Comparison of ENCODE assay signal across 23 cellular contexts in genomic region chr4:3666263-3666662, GRCh38.
"Had no signal": no experiment of that assay in that cellular context is flagged by ENCODE, and none has a peak within 500 bp of the region (broad histone marks: within the 10 kb centered on the region; RNA-seq: fewer than 3 reads in every experiment).

No MANE protein-coding gene starts in this region.

- H3K4me1 ChIP-seq: ascending aorta, left ventricle myocardium inferior, tibial artery had no signal

- H3K27me3 ChIP-seq: ascending aorta, tibial artery had no signal

- H3K36me3 ChIP-seq: ascending aorta, left ventricle myocardium inferior, neutrophil, tibial artery, WERI-Rb-1 had no signal

- H3K9me3 ChIP-seq: neutrophil had no signal

- H3K27me3 Mint-ChIP-seq: activated CD4-positive, alpha-beta T cell treated with anti-CD3 and anti-CD28 coated beads for 36 hours; activated CD8-positive, alpha-beta memory T cell treated with anti-CD3 and anti-CD28 coated beads, Interleukin-2, amount 10 ng/mL, durations not matched to agents 7 days and 5 days had no signal

- ATAC-seq: activated CD4-positive, alpha-beta T cell treated with anti-CD3 and anti-CD28 coated beads for 36 hours; activated CD8-positive, alpha-beta memory T cell treated with anti-CD3 and anti-CD28 coated beads, Interleukin-2, amount 10 ng/mL, durations not matched to agents 7 days and 5 days; activated naive CD8-positive, alpha-beta T cell treated with anti-CD3 and anti-CD28 coated beads, Interleukin-2, amount 50 U/mL, for 24 hours; natural killer cell had no signal

- H3K4me1 Mint-ChIP-seq: activated CD4-positive, alpha-beta T cell treated with anti-CD3 and anti-CD28 coated beads for 36 hours; activated CD8-positive, alpha-beta memory T cell treated with anti-CD3 and anti-CD28 coated beads, Interleukin-2, amount 10 ng/mL, durations not matched to agents 7 days and 5 days; activated naive CD8-positive, alpha-beta T cell treated with anti-CD3 and anti-CD28 coated beads, Interleukin-2, amount 50 U/mL, for 24 hours; natural killer cell had no signal

- H3K9me3 Mint-ChIP-seq: natural killer cell had no signal

- H3K4me3 ChIP-seq: ascending aorta, left ventricle myocardium inferior, tibial artery had no signal

- H3K27ac Mint-ChIP-seq: activated CD4-positive, alpha-beta memory T cell treated with anti-CD3 and anti-CD28 coated beads for 36 hours; activated CD4-positive, alpha-beta T cell treated with anti-CD3 and anti-CD28 coated beads for 36 hours; activated CD8-positive, alpha-beta memory T cell treated with anti-CD3 and anti-CD28 coated beads, Interleukin-2, amount 10 ng/mL, durations not matched to agents 7 days and 5 days; activated naive CD4-positive, alpha-beta T cell treated with anti-CD3 and anti-CD28 coated beads for 36 hours; activated naive CD8-positive, alpha-beta T cell treated with anti-CD3 and anti-CD28 coated beads, Interleukin-2, amount 50 U/mL, for 24 hours; activated T-helper 2 cell treated with anti-CD3 and anti-CD28 coated beads, Interferon-gamma antibody, Interleukin-2, Interleukin-4, amounts not matched to agents 10 μg/mL and 5 μg/mL and 100 μg/mL, durations not matched to agents 14 hours and 24 hours and 36 hours; dendritic cell treated with granulocyte-macrophage colony-stimulating factor and Interleukin-4, amounts not matched to agents 40 ng/mL and 50 ng/mL, for 4 days; natural killer cell had no signal

- H3K4me3 Mint-ChIP-seq: activated CD4-positive, alpha-beta memory T cell treated with anti-CD3 and anti-CD28 coated beads for 36 hours; activated CD4-positive, alpha-beta T cell treated with anti-CD3 and anti-CD28 coated beads for 36 hours; activated CD8-positive, alpha-beta memory T cell treated with anti-CD3 and anti-CD28 coated beads, Interleukin-2, amount 10 ng/mL, durations not matched to agents 7 days and 5 days; activated naive CD4-positive, alpha-beta T cell treated with anti-CD3 and anti-CD28 coated beads for 36 hours; activated naive CD8-positive, alpha-beta T cell treated with anti-CD3 and anti-CD28 coated beads, Interleukin-2, amount 50 U/mL, for 24 hours; dendritic cell treated with granulocyte-macrophage colony-stimulating factor and Interleukin-4, amounts not matched to agents 40 ng/mL and 50 ng/mL, for 4 days; natural killer cell had no signal

- H3K27ac ChIP-seq: ascending aorta, left ventricle myocardium inferior, neutrophil, tibial artery, WERI-Rb-1 had no signal

- DNase-seq: activated CD4-positive, alpha-beta memory T cell treated with anti-CD3 and anti-CD28 coated beads for 36 hours; activated CD4-positive, alpha-beta T cell treated with anti-CD3 and anti-CD28 coated beads for 36 hours; activated CD8-positive, alpha-beta memory T cell treated with anti-CD3 and anti-CD28 coated beads, Interleukin-2, amount 10 ng/mL, durations not matched to agents 7 days and 5 days; activated naive CD4-positive, alpha-beta T cell treated with anti-CD3 and anti-CD28 coated beads for 36 hours; activated naive CD8-positive, alpha-beta T cell treated with anti-CD3 and anti-CD28 coated beads, Interleukin-2, amount 50 U/mL, for 24 hours; activated T-cell treated with anti-CD3 and anti-CD28 coated beads, Interleukin-2, amount 50 U/mL, for 1 hour; effector memory CD4-positive, alpha-beta T cell; foreskin fibroblast; glutamatergic neuron; hypothalamus; kidney; left ventricle myocardium inferior; mesenchymal stem cell; natural killer cell; retina; stimulated activated CD4-positive, alpha-beta T cell treated with anti-CD3 and anti-CD28 coated beads, Interleukin-2, amount 100 ng/mL, for 48 hours; stimulated activated naive CD4-positive, alpha-beta T cell; tibial artery; WERI-Rb-1 had no signal

- H3K36me3 Mint-ChIP-seq: activated CD4-positive, alpha-beta memory T cell treated with anti-CD3 and anti-CD28 coated beads for 36 hours; activated CD8-positive, alpha-beta memory T cell treated with anti-CD3 and anti-CD28 coated beads, Interleukin-2, amount 10 ng/mL, durations not matched to agents 7 days and 5 days; natural killer cell had no signal
